1 cellular context compared by ENCODE assay signal in genomic region chr9:34575775-34576592, GRCh38.
TF ChIP-seq lines count a peak whose summit lies in the region.

No MANE protein-coding gene starts in this region.

TF ChIP-seq in GM23338, 12 proteins besides CTCF, POLR2A, EP300 and RAD21 (continued from another document):
- no peak for TF ChIP-seq ZNF462 (CRISPR knock-in tag; IDR thresholded peaks at IDR 0.05)
- no peak for TF ChIP-seq ZNF114 (CRISPR knock-in tag; IDR thresholded peaks at IDR 0.05)
- TF ChIP-seq NANOG (IDR thresholded peaks at IDR 0.05; ENCODE audit: borderline replicate concordance), result no peak
- no peak for TF ChIP-seq CREB1 (CRISPR knock-in tag; IDR thresholded peaks at IDR 0.05; ENCODE audit: low read depth)
- TF ChIP-seq REST (IDR thresholded peaks at IDR 0.05; ENCODE audit: unreplicated experiment), result no peak
- TF ChIP-seq EZH2 (IDR thresholded peaks at IDR 0.05; ENCODE audit: low read depth, unreplicated experiment), result no peak
- TF ChIP-seq JUNB (IDR thresholded peaks at IDR 0.05; ENCODE audit: unreplicated experiment), result no peak
- TF ChIP-seq ETS1 (IDR thresholded peaks at IDR 0.05), result no peak
- TF ChIP-seq STAT1 (IDR thresholded peaks at IDR 0.05; ENCODE audit: unreplicated experiment), result no peak
